ENCODE assay signal across 17 cellular contexts in the genomic region with DNA sequence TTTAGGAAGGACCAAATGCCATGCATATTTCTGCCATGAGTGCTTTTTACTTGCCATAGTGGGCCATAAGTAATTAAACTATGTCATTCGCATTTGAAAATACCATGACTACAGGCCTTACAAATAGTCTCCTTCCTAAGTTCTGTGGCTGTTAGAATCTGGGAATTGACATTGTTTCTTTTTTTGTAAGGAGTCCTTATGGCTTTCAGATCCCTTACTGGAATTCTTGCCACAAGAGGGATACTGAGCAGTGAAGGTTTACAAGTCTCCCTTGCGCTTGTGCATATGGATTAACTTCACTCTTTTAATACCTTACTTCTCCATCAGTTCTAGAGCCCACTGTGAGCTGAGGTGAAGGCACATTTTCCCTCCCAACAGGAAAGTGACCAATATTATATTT.
DNase-seq lines count a peak whose midpoint lies in the region; TF ChIP-seq lines count a peak whose summit lies in the region.
"Had no signal": no experiment of that assay in that cellular context is flagged by ENCODE, and none has a peak within 500 bp of the region (broad histone marks: within the 10 kb centered on the region; RNA-seq: fewer than 3 reads in every experiment).

No MANE protein-coding gene starts in this region.

- H3K27me3 ChIP-seq in endodermal cell (ENCODE audit: control insufficient read depth, insufficient read depth, low read length, poor library complexity, severe bottlenecking), result no peaks in the 10 kb centered on the region

- no peak overlapping the region for H3K9ac ChIP-seq in endodermal cell (ENCODE audit: extremely low read depth, low read length, poor library complexity, severe bottlenecking)

- DNase-seq in HT-29 (ENCODE audit: low spot score), result peak; percentile 14
- peak; percentile 43 for DNase-seq in endodermal cell
- peak; percentile 20 for DNase-seq in kidney glomerular epithelial cell (lab: John Stamatoyannopoulos, UW)
- no peak for DNase-seq in type B pancreatic cell (ENCODE audit: extremely low spot score, unreplicated experiment)
- no peak for DNase-seq in activated CD8-positive, alpha-beta memory T cell treated with anti-CD3 and anti-CD28 coated beads for 24 hours
- DNase-seq in activated T-helper 1 cell treated with anti-CD3 and anti-CD28 coated beads, Interleukin-12 subunit alpha, Interleukin-12 subunit beta, Interleukin-2, Interleukin-4 antibody, amounts not matched to agents 30 ng/mL and 10 ng/mL and 1 ng/mL, durations not matched to agents 14 hours and 24 hours and 36 hours (ENCODE audit: low spot score), result no peak
- DNase-seq in RPMI8226, result no peak
- DNase-seq: Calu3; CD4-positive, alpha-beta T cell; GF-D8; KG1; NCI-H187; NCI-H2107; NCI-H345; NCI-H524 treated with DMSO at 0.1 percent for 48 hours; PC-9 had no signal

- H3K9me3 ChIP-seq in endodermal cell (ENCODE audit: control insufficient read depth, low read length), result no peaks in the 10 kb centered on the region
- H3K9me3 ChIP-seq: A549 had no signal

- WGBS in endodermal cell (ENCODE audit: insufficient coverage in 1 of 2, insufficient read length in 1 of 2), 2 experiments, result 83 to 93% methylated on average over 1 to 2 of the region's 2 CpGs

- H3K9me3 Mint-ChIP-seq in endodermal cell (peaks cover 2% of the 10 kb centered on the region), type B pancreatic cell (no peaks in the 10 kb centered on the region)
- H3K9me3 Mint-ChIP-seq in activated T-helper 1 cell treated with anti-CD3 and anti-CD28 coated beads, Interleukin-12 subunit alpha, Interleukin-12 subunit beta, Interleukin-2, Interleukin-4 antibody, amounts not matched to agents 30 ng/mL and 10 ng/mL and 1 ng/mL, durations not matched to agents 14 hours and 24 hours and 36 hours, result no peaks in the 10 kb centered on the region

- no peak overlapping the region for H3K27ac Mint-ChIP-seq in endodermal cell
- no peak overlapping the region for H3K27ac Mint-ChIP-seq in type B pancreatic cell
- no peak overlapping the region for H3K27ac Mint-ChIP-seq in activated T-helper 1 cell treated with anti-CD3 and anti-CD28 coated beads, Interleukin-12 subunit alpha, Interleukin-12 subunit beta, Interleukin-2, Interleukin-4 antibody, amounts not matched to agents 30 ng/mL and 10 ng/mL and 1 ng/mL, durations not matched to agents 14 hours and 24 hours and 36 hours
- H3K27ac Mint-ChIP-seq: CD4-positive, alpha-beta T cell had no signal

- H3K27me3 Mint-ChIP-seq in endodermal cell (ENCODE audit: insufficient read depth), result no peaks in the 10 kb centered on the region
- H3K27me3 Mint-ChIP-seq in type B pancreatic cell, result no peaks in the 10 kb centered on the region
- no peaks in the 10 kb centered on the region for H3K27me3 Mint-ChIP-seq in activated T-helper 1 cell treated with anti-CD3 and anti-CD28 coated beads, Interleukin-12 subunit alpha, Interleukin-12 subunit beta, Interleukin-2, Interleukin-4 antibody, amounts not matched to agents 30 ng/mL and 10 ng/mL and 1 ng/mL, durations not matched to agents 14 hours and 24 hours and 36 hours (ENCODE audit: insufficient read depth)
- H3K27me3 Mint-ChIP-seq: CD4-positive, alpha-beta T cell had no signal

- intact Hi-C loops in activated T-helper 1 cell treated with anti-CD3 and anti-CD28 coated beads, Interleukin-12 subunit alpha, Interleukin-12 subunit beta, Interleukin-2, Interleukin-4 antibody, amounts not matched to agents 30 ng/mL and 10 ng/mL and 1 ng/mL, durations not matched to agents 14 hours and 24 hours and 36 hours (cut with micrococcal nuclease), result no loop called here

- TF ChIP-seq CTCF in endodermal cell (conservative IDR thresholded peaks at IDR 0.05) (peak; percentile 74), type B pancreatic cell (conservative IDR thresholded peaks at IDR 0.05) (peak; percentile 36)

- no peak overlapping the region for H3K4me3 ChIP-seq in endodermal cell (ENCODE audit: low read length)
- H3K4me3 ChIP-seq: A549, PC-9 had no signal

- H3K4me1 Mint-ChIP-seq in endodermal cell, result no peaks in the 10 kb centered on the region
- no peaks in the 10 kb centered on the region for H3K4me1 Mint-ChIP-seq in type B pancreatic cell (ENCODE audit: unreplicated experiment)
- H3K4me1 Mint-ChIP-seq in activated T-helper 1 cell treated with anti-CD3 and anti-CD28 coated beads, Interleukin-12 subunit alpha, Interleukin-12 subunit beta, Interleukin-2, Interleukin-4 antibody, amounts not matched to agents 30 ng/mL and 10 ng/mL and 1 ng/mL, durations not matched to agents 14 hours and 24 hours and 36 hours (ENCODE audit: low read depth), result no peaks in the 10 kb centered on the region

- H3K4me3 Mint-ChIP-seq in endodermal cell, result no peak overlapping the region
- H3K4me3 Mint-ChIP-seq in type B pancreatic cell, result no peak overlapping the region
- no peak overlapping the region for H3K4me3 Mint-ChIP-seq in activated T-helper 1 cell treated with anti-CD3 and anti-CD28 coated beads, Interleukin-12 subunit alpha, Interleukin-12 subunit beta, Interleukin-2, Interleukin-4 antibody, amounts not matched to agents 30 ng/mL and 10 ng/mL and 1 ng/mL, durations not matched to agents 14 hours and 24 hours and 36 hours
- H3K4me3 Mint-ChIP-seq: CD4-positive, alpha-beta T cell had no signal

- no peak overlapping the region for H3K27ac ChIP-seq in endodermal cell (ENCODE audit: low read depth, low read length)
- H3K27ac ChIP-seq: A549, PC-9 had no signal

- H3K4me1 ChIP-seq in endodermal cell (ENCODE audit: control insufficient read depth, insufficient read depth, low read length), result no peaks in the 10 kb centered on the region
- H3K4me1 ChIP-seq: A549 had no signal

- H3K36me3 ChIP-seq in endodermal cell (ENCODE audit: control insufficient read depth, insufficient read depth, low read length), result no peaks in the 10 kb centered on the region

- H3K36me3 Mint-ChIP-seq in endodermal cell (ENCODE audit: low read depth) (no peaks in the 10 kb centered on the region), type B pancreatic cell (no peaks in the 10 kb centered on the region)
- H3K36me3 Mint-ChIP-seq in activated T-helper 1 cell treated with anti-CD3 and anti-CD28 coated beads, Interleukin-12 subunit alpha, Interleukin-12 subunit beta, Interleukin-2, Interleukin-4 antibody, amounts not matched to agents 30 ng/mL and 10 ng/mL and 1 ng/mL, durations not matched to agents 14 hours and 24 hours and 36 hours (ENCODE audit: low read depth), result no peaks in the 10 kb centered on the region

Comparison
In these comparisons a context has a peak if more than half of its experiments do, and no peak if none do; other contexts are left out.
1. DNase-seq: peak in HT-29 (single experiment), endodermal cell (single experiment) and kidney glomerular epithelial cell (single experiment); none in type B pancreatic cell (single experiment), activated CD8-positive, alpha-beta memory T cell treated with anti-CD3 and anti-CD28 coated beads for 24 hours (single experiment), activated T-helper 1 cell treated with anti-CD3 and anti-CD28 coated beads, Interleukin-12 subunit alpha, Interleukin-12 subunit beta, Interleukin-2, Interleukin-4 antibody, amounts not matched to agents 30 ng/mL and 10 ng/mL and 1 ng/mL, durations not matched to agents 14 hours and 24 hours and 36 hours (single experiment) and RPMI8226 (single experiment).